In genomic region chr5:54397420-54397819, GRCh38 we compare ENCODE assay signal across 33 cellular contexts. TPM values are rescaled to one million over a fixed set of nuclear protein-coding genes. Genes with fewer than 3 reads are reported as not detected.
"Had no signal": no experiment of that assay in that cellular context is flagged by ENCODE, and none has a peak within 500 bp of the region (broad histone marks: within the 10 kb centered on the region; RNA-seq: fewer than 3 reads in every experiment).

No MANE protein-coding gene starts in this region.

- ATAC-seq: naive thymus-derived CD4-positive, alpha-beta T cell; natural killer cell; pancreas; right cardiac atrium; sciatic nerve; stimulated activated naive B cell treated with anti-CD40 and anti-IgM and Interleukin-4, amounts not matched to agents 10 μg/mL and 1 μg/mL and 100 μg/mL, for 72 hours had no signal

- H3K4me3 ChIP-seq: pancreas, prostate gland, skin epidermis, smooth muscle cell, spleen, stomach, thoracic aorta, thyroid gland, tibial nerve, upper lobe of left lung, vagina had no signal

- H3K4me1 Mint-ChIP-seq: naive thymus-derived CD4-positive, alpha-beta T cell; nephron; neural crest cell had no signal

- H3K27ac Mint-ChIP-seq: naive thymus-derived CD4-positive, alpha-beta T cell; natural killer cell; stimulated activated naive B cell treated with anti-CD40 and anti-IgM and Interleukin-4, amounts not matched to agents 10 μg/mL and 1 μg/mL and 100 μg/mL, for 72 hours; stimulated activated naive CD8-positive, alpha-beta T cell treated with anti-CD3 and anti-CD28 coated beads, Interleukin-15, Interleukin-2, amounts not matched to agents 100 ng/mL and 50 ng/mL, for 24 hours had no signal

- H3K36me3 Mint-ChIP-seq: naive thymus-derived CD4-positive, alpha-beta T cell; natural killer cell; stimulated activated naive B cell treated with anti-CD40 and anti-IgM and Interleukin-4, amounts not matched to agents 10 μg/mL and 1 μg/mL and 100 μg/mL, for 72 hours had no signal

- H3K4me3 Mint-ChIP-seq: naive thymus-derived CD4-positive, alpha-beta T cell; natural killer cell; nephron; neural crest cell; stimulated activated naive B cell treated with anti-CD40 and anti-IgM and Interleukin-4, amounts not matched to agents 10 μg/mL and 1 μg/mL and 100 μg/mL, for 72 hours; stimulated activated naive CD8-positive, alpha-beta T cell treated with anti-CD3 and anti-CD28 coated beads, Interleukin-15, Interleukin-2, amounts not matched to agents 100 ng/mL and 50 ng/mL, for 24 hours had no signal

- H3K27me3 Mint-ChIP-seq: stimulated activated naive B cell treated with anti-CD40 and anti-IgM and Interleukin-4, amounts not matched to agents 10 μg/mL and 1 μg/mL and 100 μg/mL, for 72 hours; stimulated activated naive CD8-positive, alpha-beta T cell treated with anti-CD3 and anti-CD28 coated beads, Interleukin-15, Interleukin-2, amounts not matched to agents 100 ng/mL and 50 ng/mL, for 24 hours had no signal

- H3K36me3 ChIP-seq: neutrophil, pancreas, prostate gland, spleen, stomach, thoracic aorta, thyroid gland, tibial nerve, upper lobe of left lung, vagina had no signal

- FAIRE-seq: pancreas, urothelium cell line had no signal

- H3K27me3 ChIP-seq: neutrophil, pancreas, spleen, stomach, thyroid gland, tibial nerve, upper lobe of left lung, vagina had no signal

- H3K9me3 Mint-ChIP-seq: natural killer cell; nephron; neural crest cell; stimulated activated naive CD8-positive, alpha-beta T cell treated with anti-CD3 and anti-CD28 coated beads, Interleukin-15, Interleukin-2, amounts not matched to agents 100 ng/mL and 50 ng/mL, for 24 hours had no signal

- H3K9me3 ChIP-seq: neutrophil, pancreas, prostate gland, stomach, thoracic aorta, thyroid gland, tibial nerve, upper lobe of left lung, vagina had no signal

- H3K4me1 ChIP-seq: pancreas, prostate gland, spleen, stomach, thyroid gland, tibial nerve, upper lobe of left lung had no signal

- H3K4me2 ChIP-seq: smooth muscle cell had no signal

- H3K27ac ChIP-seq: neutrophil, pancreas, prostate gland, skin epidermis, spleen, stomach, thoracic aorta, thyroid gland, tibial nerve, upper lobe of left lung, vagina had no signal

- DNase-seq: naive thymus-derived CD4-positive, alpha-beta T cell; natural killer cell; nucleus accumbens; pancreas; right cardiac atrium; spleen; stimulated activated CD4-positive, alpha-beta T cell treated with anti-CD3 and anti-CD28 coated beads, Interleukin-12 subunit alpha, Interleukin-12 subunit beta, amount 100 ng/mL, for 4 hours; stimulated activated CD4-positive, alpha-beta T cell treated with anti-CD3 and anti-CD28 coated beads, Interleukin-1b, Interleukin-23, amount 100 ng/mL, for 48 hours; stimulated activated CD4-positive, alpha-beta T cell treated with anti-CD3 and anti-CD28 coated beads, Interleukin-4, amount 100 ng/mL, for 1 hour; stimulated activated CD4-positive, alpha-beta T cell treated with anti-CD3 and anti-CD28 coated beads, Interleukin-4, amount 100 ng/mL, for 4 hours; stimulated activated CD8-positive, alpha-beta memory T cell treated with anti-CD3 and anti-CD28 coated beads, Interleukin-4, amount 100 ng/mL, for 48 hours; stimulated activated naive B cell treated with anti-CD40 and anti-IgM and Interleukin-4, amounts not matched to agents 10 μg/mL and 1 μg/mL and 100 μg/mL, for 72 hours; stimulated activated naive CD4-positive, alpha-beta T cell treated with Interleukin-2 at 50 U/mL for 16 hours; stomach; thyroid gland; trophoblast cell; upper lobe of left lung had no signal

RNA-seq across cellular contexts. Expression of gene HSPB3, which starts 58.1 kb away (rescaled TPM):
- total RNA-seq: naive thymus-derived CD4-positive, alpha-beta T cell; natural killer cell; neural crest cell; omental fat pad; osteocyte; pancreas; pulmonary artery endothelial cell; sciatic nerve; subcutaneous adipose tissue; thyroid gland; vagina had no signal
- polyA plus RNA-seq: naive thymus-derived CD4-positive, alpha-beta T cell had no signal
